Comparison of ENCODE assay signal across 4 cellular contexts in genomic region chr9:67257894-67258293, GRCh38.
DNase-seq lines count a peak whose midpoint lies in the region; ATAC-seq lines count a peak whose summit lies in the region.
"Not testable (repeated sequence)": the region's sequence is repeated elsewhere in the genome, so short reads cannot be mapped to it uniquely, and the experiment has no call there.

No MANE protein-coding gene starts in this region.

- peak; percentile 56 for ATAC-seq in Right ventricle myocardium inferior
- peak; percentile 79 for ATAC-seq in Right ventricle myocardium superior (ENCODE audit: poor library complexity)
- peak; percentile 35 for ATAC-seq in left ventricle myocardium superior
- ATAC-seq in right cardiac atrium: peak; percentile 57 to 73

- H3K27ac ChIP-seq in right cardiac atrium (ENCODE audit: low read length): not testable (repeated sequence)

- no CpG with 5 or more reads among the region's 6 CpGs for WGBS in right cardiac atrium

- intact Hi-C loops in Right ventricle myocardium inferior (cut with DNase I); Right ventricle myocardium superior (cut with DNase I); left ventricle myocardium superior (cut with micrococcal nuclease); right cardiac atrium (cut with DNase I): not testable (repeated sequence)

- not testable (repeated sequence) for H3K27me3 ChIP-seq in right cardiac atrium (ENCODE audit: control insufficient read depth, insufficient read depth)

- not testable (repeated sequence) for H3K9me3 ChIP-seq in right cardiac atrium (ENCODE audit: control insufficient read depth, low read length)

- not testable (repeated sequence) for DNase-seq in Right ventricle myocardium inferior (ENCODE audit: missing footprints); Right ventricle myocardium superior; left ventricle myocardium superior; right cardiac atrium

- not testable (repeated sequence) for H3K4me3 ChIP-seq in right cardiac atrium (ENCODE audit: low read length)

- not testable (repeated sequence) for H3K4me1 ChIP-seq in right cardiac atrium (ENCODE audit: control insufficient read depth, insufficient read depth, low read length)
